Comparison of ENCODE assay signal across 11 cellular contexts in genomic region chr7:116216956-116217570, GRCh38. TPM values are rescaled to one million over a fixed set of nuclear protein-coding genes. Genes with fewer than 3 reads are reported as not detected.
DNase-seq lines count a peak whose midpoint lies in the region; ATAC-seq, FAIRE-seq and TF ChIP-seq lines count a peak whose summit lies in the region.
"Had no signal": no experiment of that assay in that cellular context is flagged by ENCODE, and none has a peak within 500 bp of the region (broad histone marks: within the 10 kb centered on the region; RNA-seq: fewer than 3 reads in every experiment).

No MANE protein-coding gene starts in this region.

- H2AFZ ChIP-seq in HepG2 (ENCODE audit: low read length), result no peak overlapping the region
- no peak overlapping the region for H2AFZ ChIP-seq in hepatocyte

- POLR2A ChIA-PET in HepG2 (lab: Yijun Ruan, JAX), result no interaction called here

- TF ChIP-seq RAD21 in liver (IDR thresholded peaks at IDR 0.05), result no peak
- TF ChIP-seq RAD21 in HepG2 (CRISPR knock-in tag; IDR thresholded peaks at IDR 0.05), result no peak

- no peaks in the 10 kb centered on the region for H3K36me3 ChIP-seq in liver (ENCODE audit: control insufficient read depth in 4 of 4, insufficient read depth in 3 of 4, low read depth in 1 of 4, low read length in 3 of 4)
- H3K36me3 ChIP-seq in HepG2 (replicated peaks in 1 of 2; ENCODE audit: control insufficient read depth in 1 of 2, insufficient read depth in 2 of 2, low read length in 2 of 2), result no peaks in the 10 kb centered on the region
- H3K36me3 ChIP-seq in hepatocyte (replicated peaks; ENCODE audit: insufficient read depth, low read depth), result no peaks in the 10 kb centered on the region
- H3K36me3 ChIP-seq in aorta (ENCODE audit: control insufficient read depth in 1 of 2, insufficient read depth in 2 of 2, low read length in 1 of 2), result no peaks in the 10 kb centered on the region

- H3K27ac ChIP-seq in liver (ENCODE audit: low read depth in 1 of 2, low read length in 2 of 2), result no peak overlapping the region
- H3K27ac ChIP-seq in HepG2 (ENCODE audit: extremely low read length, insufficient read depth, low read length), result no peak overlapping the region
- H3K27ac ChIP-seq in hepatocyte, result peak overlapping the region; percentile 46
- H3K27ac ChIP-seq in aorta (ENCODE audit: low read depth in 1 of 2, low read length in 2 of 2), result no peak overlapping the region

- no TSS peak for BruUV-seq in HepG2 (replicated peaks; lab: Mats Ljungman, UMichigan)

- DNase-seq in HepG2 (ENCODE audit: low spot score), result no peak
- DNase-seq in T-helper 17 cell, result no peak
- DNase-seq in hepatocyte (ENCODE audit: low spot score), result no peak
- DNase-seq in NOMO-1 (lab: John Stamatoyannopoulos, UW; ENCODE audit: unreplicated experiment in 2 of 2), result no peak
- no peak for DNase-seq in aorta
- DNase-seq in stimulated activated naive B cell treated with anti-CD40 and anti-IgM and Interleukin-4, amounts not matched to agents 10 μg/mL and 1 μg/mL and 100 μg/mL, for 72 hours, result no peak
- DNase-seq in Kasumi-1 (lab: John Stamatoyannopoulos, UW), result no peak
- DNase-seq: naive B cell, NCI-H1694 treated with DMSO at 0.1 percent for 48 hours had no signal

- in situ Hi-C loops in HepG2 (cut with HindIII; ENCODE audit: extremely low pct_ligation_motif_present, low pct_unique_long_range_greater_than_20kb), result no loop called here

- no peak overlapping the region for H3K4me3 ChIP-seq in liver (ENCODE audit: low read depth in 1 of 3, low read length in 3 of 3)
- H3K4me3 ChIP-seq in HepG2 (replicated peaks in 1 of 3; ENCODE audit: insufficient read depth in 1 of 3, low read depth in 2 of 3, low read length in 3 of 3), result no peak overlapping the region
- H3K4me3 ChIP-seq in hepatocyte, result no peak overlapping the region
- no peak overlapping the region for H3K4me3 ChIP-seq in aorta (ENCODE audit: low read length in 2 of 2)

- peaks cover 0 to 5% (median 4%) of the 10 kb centered on the region in 4 donors for H3K4me1 ChIP-seq in liver (ENCODE audit: control insufficient read depth in 4 of 4, insufficient read depth in 4 of 4, low read length in 3 of 4)
- peaks cover 26% of the 10 kb centered on the region for H3K4me1 ChIP-seq in HepG2 (ENCODE audit: insufficient read depth, low read length)
- H3K4me1 ChIP-seq in hepatocyte (ENCODE audit: insufficient read depth), result peaks cover 24% of the 10 kb centered on the region
- H3K4me1 ChIP-seq in aorta (ENCODE audit: control insufficient read depth in 1 of 2, insufficient read depth in 2 of 2, low read length in 2 of 2), result peaks cover 2 to 16% of the 10 kb centered on the region in 2 donors

- TF ChIP-seq CTCF in liver (IDR thresholded peaks at IDR 0.05; ENCODE audit: low read depth, low read length, missing input control) (no peak), HepG2 (CRISPR knock-in tag; IDR thresholded peaks at IDR 0.05) (no peak), hepatocyte (IDR thresholded peaks at IDR 0.05; ENCODE audit: poor library complexity) (no peak)

- 48% methylated on average over 3 of the region's 3 CpGs for WGBS in liver
- WGBS in HepG2 (ENCODE audit: low lambda C conversion rate), result 58% methylated on average over 3 of the region's 3 CpGs
- 75% methylated on average over 3 of the region's 3 CpGs for WGBS in hepatocyte (ENCODE audit: low lambda C conversion rate, missing lambda C conversion rate)
- 58 to 66% methylated on average over 3 of the region's 3 CpGs for WGBS in aorta, 2 donors

- no peak for ATAC-seq in HepG2
- ATAC-seq in T-helper 17 cell, result peak; percentile 55
- no peak for ATAC-seq in aorta (ENCODE audit: low FRiP score)
- ATAC-seq in stimulated activated naive B cell treated with anti-CD40 and anti-IgM and Interleukin-4, amounts not matched to agents 10 μg/mL and 1 μg/mL and 100 μg/mL, for 72 hours (replicated peaks), result no peak

- H3K4me2 ChIP-seq in HepG2 (ENCODE audit: low read depth, low read length), result no peak overlapping the region
- H3K4me2 ChIP-seq in hepatocyte, result peak overlapping the region; percentile 37

- peaks cover 67% of the 10 kb centered on the region for H3K4me1 Mint-ChIP-seq in T-helper 17 cell
- peaks cover 35 to 70% of the 10 kb centered on the region in 2 donors for H3K4me1 Mint-ChIP-seq in stimulated activated naive B cell treated with anti-CD40 and anti-IgM and Interleukin-4, amounts not matched to agents 10 μg/mL and 1 μg/mL and 100 μg/mL, for 72 hours

- intact Hi-C loops in HepG2 (cut with micrococcal nuclease; ENCODE audit: unreplicated experiment), result no loop called here
- intact Hi-C loops in aorta (cut with DNase I), result no loop called here

- H3K27me3 ChIP-seq in liver (ENCODE audit: control insufficient read depth in 4 of 4, insufficient read depth in 4 of 4, low read length in 3 of 4), result no peaks in the 10 kb centered on the region
- H3K27me3 ChIP-seq in HepG2 (ENCODE audit: control insufficient read depth in 1 of 2, insufficient read depth in 2 of 2, low read length in 2 of 2), result no peaks in the 10 kb centered on the region
- H3K27me3 ChIP-seq in hepatocyte, result no peaks in the 10 kb centered on the region
- H3K27me3 ChIP-seq in aorta (ENCODE audit: control insufficient read depth in 1 of 2, insufficient read depth in 2 of 2, low read length in 1 of 2), result no peaks in the 10 kb centered on the region

- H3K9me3 ChIP-seq in liver (ENCODE audit: control insufficient read depth in 4 of 4, low read length in 3 of 4), result no peaks in the 10 kb centered on the region
- H3K9me3 ChIP-seq in HepG2 (ENCODE audit: low read length), result no peaks in the 10 kb centered on the region
- no peaks in the 10 kb centered on the region for H3K9me3 ChIP-seq in T-helper 17 cell (ENCODE audit: control insufficient read depth, low read length, poor library complexity, severe bottlenecking)
- no peaks in the 10 kb centered on the region for H3K9me3 ChIP-seq in hepatocyte (ENCODE audit: low read depth)
- no peaks in the 10 kb centered on the region for H3K9me3 ChIP-seq in aorta (ENCODE audit: control insufficient read depth, low read length)

- H3K9ac ChIP-seq in liver (ENCODE audit: low read depth in 1 of 2, low read length in 2 of 2) (no peak overlapping the region), HepG2 (ENCODE audit: insufficient read depth, low read depth, low read length) (no peak overlapping the region)

- no peak for FAIRE-seq in HepG2 (lab: Jason Lieb, UNC)
- FAIRE-seq: HTR-8/SVneo had no signal

- H3K36me3 Mint-ChIP-seq in T-helper 17 cell (ENCODE audit: low read depth), result peaks cover under 1% of the 10 kb centered on the region
- peaks cover 1 to 4% of the 10 kb centered on the region in 2 donors for H3K36me3 Mint-ChIP-seq in stimulated activated naive B cell treated with anti-CD40 and anti-IgM and Interleukin-4, amounts not matched to agents 10 μg/mL and 1 μg/mL and 100 μg/mL, for 72 hours
- H3K36me3 Mint-ChIP-seq: naive B cell had no signal

- peak overlapping the region; percentile 90 for H3K27ac Mint-ChIP-seq in T-helper 17 cell
- no peak overlapping the region for H3K27ac Mint-ChIP-seq in stimulated activated naive B cell treated with anti-CD40 and anti-IgM and Interleukin-4, amounts not matched to agents 10 μg/mL and 1 μg/mL and 100 μg/mL, for 72 hours

- TF ChIP-seq EP300 in HepG2 (IDR thresholded peaks at IDR 0.05; ENCODE audit: low read depth in 2 of 2, low read length in 2 of 2), result no peak
- TF ChIP-seq EP300 in HepG2 (CRISPR knock-in tag; IDR thresholded peaks at IDR 0.05; ENCODE audit: borderline replicate concordance), result no peak

- no peaks in the 10 kb centered on the region for H3K9me3 Mint-ChIP-seq in stimulated activated naive B cell treated with anti-CD40 and anti-IgM and Interleukin-4, amounts not matched to agents 10 μg/mL and 1 μg/mL and 100 μg/mL, for 72 hours
- H3K9me3 Mint-ChIP-seq: naive B cell had no signal

- H4K20me1 ChIP-seq in HepG2 (ENCODE audit: insufficient read depth, low read length) (no peaks in the 10 kb centered on the region), hepatocyte (ENCODE audit: insufficient read depth, poor library complexity, severe bottlenecking) (peaks cover 29% of the 10 kb centered on the region)

- no peaks in the 10 kb centered on the region for H3K27me3 Mint-ChIP-seq in T-helper 17 cell
- H3K27me3 Mint-ChIP-seq in stimulated activated naive B cell treated with anti-CD40 and anti-IgM and Interleukin-4, amounts not matched to agents 10 μg/mL and 1 μg/mL and 100 μg/mL, for 72 hours, result no peaks in the 10 kb centered on the region
- H3K27me3 Mint-ChIP-seq: naive B cell had no signal

- peak overlapping the region; percentile 66 for H3K4me3 Mint-ChIP-seq in T-helper 17 cell
- H3K4me3 Mint-ChIP-seq in stimulated activated naive B cell treated with anti-CD40 and anti-IgM and Interleukin-4, amounts not matched to agents 10 μg/mL and 1 μg/mL and 100 μg/mL, for 72 hours, result no peak overlapping the region

- H3K79me2 ChIP-seq in HepG2 (ENCODE audit: insufficient read depth, low read length), result peaks cover 30% of the 10 kb centered on the region
- peaks cover 96% of the 10 kb centered on the region for H3K79me2 ChIP-seq in hepatocyte

- no peaks in the 10 kb centered on the region for H3K9me2 ChIP-seq in hepatocyte (replicated peaks; ENCODE audit: insufficient read depth)

- TF ChIP-seq POLR2A in HepG2 (IDR thresholded peaks at IDR 0.05; ENCODE audit: insufficient read depth in 1 of 2, low read depth in 2 of 2, low read length in 2 of 2), result no peak

- CTCF ChIA-PET in HepG2 (lab: Yijun Ruan, JAX; ENCODE audit: low intra/inter-chr PET ratio, low total read pairs), result no interaction called here

RNA-seq across cellular contexts. Expression of gene TES, which starts 6.7 kb away (rescaled TPM):
- 10 to 100 TPM in 1 of 2 donors, 1 to 10 TPM in 1; 9.2 to 11.8 TPM for total RNA-seq in liver
- polyA plus RNA-seq in liver, result 1 to 10 TPM; 5.7 to 5.8 TPM
- total RNA-seq in HepG2 (2016; rRNA removed; fragmentation: Illumina TruSeq; extraction: Trizol), result 21.6 and 24.7 TPM in 2 replicates
- total RNA-seq in HepG2 (2016; cell fraction: cytosol; rRNA removed; fragmentation: Illumina TruSeq; extraction: Trizol; ENCODE audit: low read depth), result 5.7 and 7.0 TPM in 2 replicates
- total RNA-seq in HepG2 (2016; cell fraction: insoluble cytoplasmic fraction; rRNA removed; fragmentation: Illumina TruSeq; extraction: Trizol), result 20.1 and 24.8 TPM in 2 replicates
- 13.3 and 15.7 TPM in 2 replicates for total RNA-seq in HepG2 (2016; cell fraction: membrane; rRNA removed; fragmentation: Illumina TruSeq; extraction: Trizol)
- total RNA-seq in HepG2 (2016; cell fraction: nucleus; rRNA removed; fragmentation: Illumina TruSeq; extraction: Trizol), result 19.2 and 19.9 TPM in 2 replicates
- polyA plus RNA-seq in HepG2 (2011; rRNA removed), result 17.6 and 23.0 TPM in 2 replicates
- polyA plus RNA-seq in HepG2 (2011; cell fraction: cytosol; rRNA removed), result 10.5 and 12.4 TPM in 2 replicates
- polyA plus RNA-seq in HepG2 (2011; cell fraction: nucleus; rRNA removed), result 15.2 and 17.8 TPM in 2 replicates
- polyA plus RNA-seq in HepG2 (2012), result 11.3 and 12.6 TPM in 2 replicates
- polyA plus RNA-seq in HepG2 (2016; cell fraction: cytosol; fragmentation: Illumina TruSeq; extraction: Trizol; ENCODE audit: low read depth), result 5.5 and 6.1 TPM in 2 replicates
- polyA plus RNA-seq in HepG2 (2016; cell fraction: insoluble cytoplasmic fraction; fragmentation: Illumina TruSeq; extraction: Trizol; ENCODE audit: low read depth), result 24.3 and 25.3 TPM in 2 replicates
- 9.3 and 11.9 TPM in 2 replicates for polyA plus RNA-seq in HepG2 (2016; cell fraction: membrane; fragmentation: Illumina TruSeq; extraction: Trizol; ENCODE audit: low read depth)
- 18.5 and 18.7 TPM in 2 replicates for polyA plus RNA-seq in HepG2 (2016; cell fraction: nucleus; fragmentation: Illumina TruSeq; extraction: Trizol; ENCODE audit: insufficient read depth, low read depth)
- polyA minus RNA-seq in HepG2 (2011; rRNA and poly(A)+ RNA removed; ENCODE audit: low replicate concordance), result 13.6 and 60.4 TPM in 2 replicates
- 10.0 and 10.8 TPM in 2 replicates for polyA minus RNA-seq in HepG2 (2011; cell fraction: cytosol; rRNA and poly(A)+ RNA removed)
- 21.8 and 25.9 TPM in 2 replicates for polyA minus RNA-seq in HepG2 (2011; cell fraction: nucleus; rRNA and poly(A)+ RNA removed)
- 100 to 1,000 TPM; 107 to 108 TPM for total RNA-seq in T-helper 17 cell
- total RNA-seq in hepatocyte, result 122 and 129 TPM in 2 replicates
- 75.2 and 83.2 TPM in 2 replicates for polyA plus RNA-seq in hepatocyte
- total RNA-seq in aorta, result 100 to 1,000 TPM; 145 to 340 TPM
- polyA plus RNA-seq in aorta, result 10 to 100 TPM; 73.6 to 82.6 TPM
